ENCODE assay signal across 20 cellular contexts in genomic region chr12:125332900-125333299, GRCh38.
DNase-seq lines count a peak whose midpoint lies in the region; ATAC-seq, FAIRE-seq and TF ChIP-seq lines count a peak whose summit lies in the region.
"Had no signal": no experiment of that assay in that cellular context is flagged by ENCODE, and none has a peak within 500 bp of the region (broad histone marks: within the 10 kb centered on the region; RNA-seq: fewer than 3 reads in every experiment).

No MANE protein-coding gene starts in this region.

- in situ Hi-C loops in GM12878 (cut with MboI) = no loop called here

- H3K4me2 ChIP-seq in GM12878 (ENCODE audit: control insufficient read depth, insufficient read depth) (no peak overlapping the region), neuronal stem cell (ENCODE audit: insufficient read depth, low read length, poor library complexity, severe bottlenecking) (no peak overlapping the region)

- no peak overlapping the region for H4K91ac ChIP-seq in neuronal stem cell (ENCODE audit: low read depth, low read length, poor library complexity)

- TF ChIP-seq CTCF in GM06990 (IDR thresholded peaks at IDR 0.05; ENCODE audit: insufficient read depth, low read length, poor library complexity, severe bottlenecking) = peak; percentile 40
- TF ChIP-seq CTCF in LNCAP (IDR thresholded peaks at IDR 0.05) = peak; percentile 17; the same call in 1 of the 2 replicates
- TF ChIP-seq CTCF in GM12878 (IDR thresholded peaks at IDR 0.05 in 2 of 3, conservative IDR thresholded peaks at IDR 0.05 in 1 of 3; ENCODE audit: control insufficient read depth in 2 of 3, extremely low read depth in 1 of 3, insufficient read depth in 1 of 3, low read depth in 3 of 3, low read length in 3 of 3) = peak in 2 of 3 experiments; percentile 14 to 19; a peak in 2 of 6 replicates

- H2AK5ac ChIP-seq in neuronal stem cell (ENCODE audit: low read depth, low read length) = no peak overlapping the region

- no peaks in the 10 kb centered on the region for H3K36me3 ChIP-seq in GM06990 (ENCODE audit: control insufficient read depth, insufficient read depth, low read length)
- no peaks in the 10 kb centered on the region for H3K36me3 ChIP-seq in GM12878 (ENCODE audit: control insufficient read depth in 2 of 2, insufficient read depth in 2 of 2, low read length in 1 of 2)
- H3K36me3 ChIP-seq in neuronal stem cell (replicated peaks in 1 of 2; ENCODE audit: control insufficient read depth in 2 of 2, insufficient read depth in 2 of 2, low read length in 2 of 2) = no peaks in the 10 kb centered on the region
- H3K36me3 ChIP-seq: colonic mucosa, gastrocnemius medialis, left lung, ovary, SJCRH30 had no signal

- H3K4me3 ChIP-seq in GM06990 (replicated peaks; ENCODE audit: low read depth, low read length) (no peak overlapping the region), GM12878 (no peak overlapping the region), neuronal stem cell (ENCODE audit: low read length in 2 of 2) (no peak overlapping the region)
- H3K4me3 ChIP-seq: colonic mucosa, gastrocnemius medialis, left lung, ovary, SJCRH30, skin epidermis had no signal

- no peak overlapping the region for H3K14ac ChIP-seq in neuronal stem cell (ENCODE audit: low read length)

- ATAC-seq in GM12878 = no peak
- no peak for ATAC-seq in GM21515 (IDR thresholded peaks at IDR 0.05; ENCODE audit: unreplicated experiment)
- ATAC-seq: gastrocnemius medialis, left lung had no signal

- CTCF ChIA-PET in GM12878 (lab: Yijun Ruan, JAX) = interaction anchor here (0.7 to 5.5 kb wide), 11 partner anchors 12 to 1286 kb away, joined by 3 to 85 read pairs (median 3); no protein-coding TSS in a partner anchor

- TF ChIP-seq EP300 in GM12878 (IDR thresholded peaks at IDR 0.05; ENCODE audit: borderline replicate concordance in 1 of 2, control insufficient read depth in 1 of 2, low read depth in 2 of 2, low read length in 2 of 2) = no peak

- SMC1A ChIA-PET in GM12878 (lab: Charles Lee; ENCODE audit: uncharacterized antibody, unreplicated experiment) = interaction anchor here (0.8 to 4.6 kb wide), 3 partner anchors 67 to 1433 kb away, joined by 3 to 41 read pairs (median 11); no protein-coding TSS in a partner anchor

- peaks cover 4% of the 10 kb centered on the region for H3K79me1 ChIP-seq in neuronal stem cell (ENCODE audit: low read depth, low read length)

- H3K27me3 ChIP-seq in GM06990 (replicated peaks; ENCODE audit: control insufficient read depth, insufficient read depth, low read length) (no peaks in the 10 kb centered on the region; the same call in none of the 2 replicates), GM12878 (replicated peaks in 1 of 2; ENCODE audit: control insufficient read depth in 2 of 2, insufficient read depth in 2 of 2, low read length in 1 of 2) (peaks cover 0 to 4% of the 10 kb centered on the region in 2 experiments; a peak in 2 of 4 replicates), neuronal stem cell (ENCODE audit: control insufficient read depth in 3 of 3, insufficient read depth in 3 of 3, low read depth in 1 of 3, low read length in 3 of 3) (no peaks in the 10 kb centered on the region)
- H3K27me3 ChIP-seq: colonic mucosa, ovary, SJCRH30 had no signal

- no peaks in the 10 kb centered on the region for H3K79me2 ChIP-seq in GM12878 (ENCODE audit: control insufficient read depth, insufficient read depth, low read length)

- TF ChIP-seq RAD21 in GM12878 (IDR thresholded peaks at IDR 0.05; ENCODE audit: insufficient read depth, low read depth, low read length) = no peak

- H3K9me3 ChIP-seq in GM12878 (replicated peaks; ENCODE audit: control insufficient read depth, insufficient read depth, low read length) = no peaks in the 10 kb centered on the region
- H3K9me3 ChIP-seq in neuronal stem cell (replicated peaks in 1 of 2; ENCODE audit: control insufficient read depth in 2 of 2, insufficient read depth in 1 of 2, low read depth in 1 of 2, low read length in 2 of 2) = peaks cover 7 to 8% of the 10 kb centered on the region in 2 donors
- H3K9me3 ChIP-seq: colonic mucosa, gastrocnemius medialis, ovary, SJCRH30 had no signal

- no peak overlapping the region for H2BK5ac ChIP-seq in neuronal stem cell (ENCODE audit: low read length)

- H2AFZ ChIP-seq in GM12878 (ENCODE audit: control insufficient read depth, low read depth, low read length) (no peak overlapping the region), neuronal stem cell (ENCODE audit: low read length) (no peak overlapping the region)

- H4K20me1 ChIP-seq in GM12878 (ENCODE audit: control insufficient read depth, insufficient read depth) = no peaks in the 10 kb centered on the region

- intact Hi-C loops in GM12878 (cut with micrococcal nuclease; ENCODE audit: unreplicated experiment) = loop anchor here (5.0 kb wide), 1 partner anchor 444 kb away; no protein-coding TSS in a partner anchor

- DNase-seq in GM06990 (ENCODE audit: extremely low read depth, insufficient read length) (no peak), GM12878 (ENCODE audit: low read depth, low spot score) (no peak), neuronal stem cell (ENCODE audit: low spot score) (no peak), A172 (ENCODE audit: low spot score) (no peak), erythroblast (lab: John Stamatoyannopoulos, UW) (no peak)
- DNase-seq in central memory CD4-positive, alpha-beta T cell = no peak
- DNase-seq: activated CD4-positive, alpha-beta T cell treated with anti-CD3 and anti-CD28 coated beads for 4 hours; AML-193; aorta; colonic mucosa; gastrocnemius medialis; left lung; NCI-H1694 treated with DMSO at 0.1 percent for 48 hours; ovary; SJCRH30; stimulated activated CD4-positive, alpha-beta T cell treated with anti-CD3 and anti-CD28 coated beads, Interleukin-4, amount 100 ng/mL, for 4 hours; T1000 had no signal

- no peak overlapping the region for H3K23ac ChIP-seq in neuronal stem cell (ENCODE audit: low read depth, low read length, poor library complexity)

- H4K8ac ChIP-seq in neuronal stem cell (ENCODE audit: low read depth, low read length) = no peak overlapping the region

- TF ChIP-seq POLR2A in GM12878 (IDR thresholded peaks at IDR 0.05; ENCODE audit: low read depth, low read length) = no peak
- TF ChIP-seq POLR2A in erythroblast (IDR thresholded peaks at IDR 0.05; ENCODE audit: low read length) = no peak

- no peak overlapping the region for H2BK120ac ChIP-seq in neuronal stem cell (ENCODE audit: low read depth, low read length)

- WGBS in GM12878 (ENCODE audit: insufficient coverage, insufficient replicate concordance, low lambda C conversion rate, missing lambda C conversion rate) = 32% methylated on average over 11 of the region's 11 CpGs
- no CpG with 5 or more reads among the region's 11 CpGs for WGBS in neuronal stem cell (ENCODE audit: extremely low coverage in 2 of 2, insufficient read length in 2 of 2, insufficient replicate concordance in 1 of 2), 2 donors

- no peak for FAIRE-seq in GM12878 (lab: Jason Lieb, UNC)

- H3K27ac ChIP-seq in GM12878 (ENCODE audit: control insufficient read depth, insufficient read depth) = no peak overlapping the region
- no peak overlapping the region for H3K27ac ChIP-seq in neuronal stem cell (replicated peaks; ENCODE audit: low read length)
- H3K27ac ChIP-seq: colonic mucosa, gastrocnemius medialis, left lung, ovary, SJCRH30, skin epidermis had no signal

- H3K4ac ChIP-seq in neuronal stem cell (ENCODE audit: low read length) = no peak overlapping the region

- peak overlapping the region; percentile 5 for H3K18ac ChIP-seq in neuronal stem cell (ENCODE audit: low read length)

- H3K4me1 ChIP-seq in GM12878 (ENCODE audit: control insufficient read depth, insufficient read depth, low read length) (no peaks in the 10 kb centered on the region), neuronal stem cell (ENCODE audit: control insufficient read depth in 2 of 2, insufficient read depth in 1 of 2, low read depth in 1 of 2, low read length in 2 of 2) (peaks cover 9 to 13% of the 10 kb centered on the region in 2 donors)
- H3K4me1 ChIP-seq: colonic mucosa, left lung, SJCRH30 had no signal

- H2BK12ac ChIP-seq in neuronal stem cell (ENCODE audit: low read length) = no peak overlapping the region

- no TSS peak for BruUV-seq in GM12878 (replicated peaks; lab: Mats Ljungman, UMichigan)

- no peak overlapping the region for H3K9ac ChIP-seq in GM12878 (ENCODE audit: control insufficient read depth, insufficient read depth, low read length)
- no peak overlapping the region for H3K9ac ChIP-seq in neuronal stem cell (ENCODE audit: low read depth, low read length, poor library complexity)

- RAD21 ChIA-PET in GM12878 (lab: Charles Lee; ENCODE audit: unreplicated experiment) = interaction anchor here (4.6 kb wide), 1 partner anchor 71 kb away, joined by 29 read pairs; no protein-coding TSS in a partner anchor

- POLR2A ChIA-PET in GM12878 (lab: Charles Lee) = no interaction called here

- H2BK15ac ChIP-seq in neuronal stem cell (ENCODE audit: low read length) = no peak overlapping the region

TF ChIP-seq in GM12878, 131 proteins besides CTCF, POLR2A, EP300 and RAD21 (continues in another document):
- TF ChIP-seq SMAD1 (IDR thresholded peaks at IDR 0.05; ENCODE audit: low read depth, partially characterized antibody) (no peak), ATF3 (IDR thresholded peaks at IDR 0.05; ENCODE audit: borderline replicate concordance, extremely low read depth, low read depth, low read length) (no peak), KDM1A (IDR thresholded peaks at IDR 0.05; ENCODE audit: borderline replicate concordance) (no peak), LARP7 (IDR thresholded peaks at IDR 0.05) (no peak), ASH2L (IDR thresholded peaks at IDR 0.05; ENCODE audit: borderline replicate concordance, low read depth) (no peak), ETV6 (conservative IDR thresholded peaks at IDR 0.05 in 1 of 2, IDR thresholded peaks at IDR 0.05 in 1 of 2; ENCODE audit: borderline replicate concordance in 1 of 2, low read depth in 1 of 2) (no peak), NR2C1 (IDR thresholded peaks at IDR 0.05) (no peak), SUPT20H (IDR thresholded peaks at IDR 0.05; ENCODE audit: borderline replicate concordance, control insufficient read depth, low read depth, low read length) (no peak), PAX5 (IDR thresholded peaks at IDR 0.05; ENCODE audit: borderline replicate concordance, low read depth, low read length) (no peak)
